Comparison of ENCODE assay signal across 20 cellular contexts in the genomic region with DNA sequence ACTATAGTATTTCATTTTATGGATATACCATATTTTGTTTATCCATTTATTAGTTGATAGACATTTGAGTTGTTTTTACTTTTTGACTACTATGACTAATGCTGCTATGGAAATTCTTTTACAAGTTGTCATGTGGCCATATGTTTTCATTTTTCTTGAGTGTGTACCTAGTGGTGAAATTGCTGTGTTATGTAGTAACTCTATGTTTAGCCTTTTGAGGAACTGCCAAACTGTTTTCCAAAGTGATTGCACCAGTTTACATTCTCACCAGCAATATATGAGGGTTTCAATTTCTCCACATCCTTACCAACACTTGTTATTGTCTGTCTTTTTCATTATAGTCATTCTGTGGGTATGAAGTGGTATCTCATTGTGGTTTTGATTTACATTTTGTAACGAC.
DNase-seq lines count a peak whose midpoint lies in the region; ATAC-seq and TF ChIP-seq lines count a peak whose summit lies in the region.
"Had no signal": no experiment of that assay in that cellular context is flagged by ENCODE, and none has a peak within 500 bp of the region (broad histone marks: within the 10 kb centered on the region; RNA-seq: fewer than 3 reads in every experiment).

No MANE protein-coding gene starts in this region.

- no peak overlapping the region for H3K4me3 ChIP-seq in RWPE2 (ENCODE audit: severe bottlenecking)
- H3K4me3 ChIP-seq in skeletal muscle cell (ENCODE audit: low read depth, low read length) = no peak overlapping the region
- no peak overlapping the region for H3K4me3 ChIP-seq in HAP-1
- H3K4me3 ChIP-seq: BLaER1, upper lobe of right lung had no signal

- H3K9me3 ChIP-seq in RWPE2 (ENCODE audit: severe bottlenecking) (no peaks in the 10 kb centered on the region), HAP-1 (no peaks in the 10 kb centered on the region)
- H3K9me3 ChIP-seq: BLaER1, upper lobe of right lung had no signal

- H3K27me3 ChIP-seq in RWPE2 (ENCODE audit: insufficient read depth, poor library complexity, severe bottlenecking) (no peaks in the 10 kb centered on the region), HAP-1 (ENCODE audit: low read depth) (0 out of 2 replicates have a peak, but pooled peaks cover 3% of the 10 kb centered on the region)
- H3K27me3 ChIP-seq: BLaER1, upper lobe of right lung had no signal

- ATAC-seq in RWPE2 (ENCODE audit: low read depth) (peak; percentile 64), esophagus mucosa (no peak)
- ATAC-seq: upper lobe of right lung had no signal

- H3K27ac ChIP-seq in RWPE2 (ENCODE audit: poor library complexity, severe bottlenecking) (peak overlapping the region; percentile 22), epithelial cell of prostate (peak overlapping the region; percentile 54)
- H3K27ac ChIP-seq: BLaER1, upper lobe of right lung had no signal

- H3K4me1 ChIP-seq in RWPE2 (ENCODE audit: insufficient read depth, poor library complexity, severe bottlenecking) (peaks cover 14% of the 10 kb centered on the region), HAP-1 (no peaks in the 10 kb centered on the region)
- H3K4me1 ChIP-seq: BLaER1, upper lobe of right lung had no signal

- no peak for TF ChIP-seq CTCF in RWPE2 (IDR thresholded peaks at IDR 0.05; ENCODE audit: poor library complexity, severe bottlenecking)

- DNase-seq in HCEC 1CT (peak; percentile 95), RWPE2 (ENCODE audit: low spot score) (no peak), epithelial cell of prostate (ENCODE audit: low read depth, low spot score) (peak; percentile 22), skeletal muscle cell (ENCODE audit: low read depth) (peak; percentile 65), DMS53 treated with DMSO at 0.1 percent for 48 hours (lab: John Stamatoyannopoulos, UW; ENCODE audit: unreplicated experiment) (no peak), NCI-H82 treated with DMSO at 0.1 percent for 48 hours (lab: John Stamatoyannopoulos, UW; ENCODE audit: unreplicated experiment) (no peak), HAP-1 (ENCODE audit: low spot score in 2 of 2) (no peak)
- DNase-seq: activated T-cell treated with anti-CD3 and anti-CD28 coated beads for 4 hours; anterior cingulate cortex; Calu3; H7; midbrain; NCI-H2081 treated with DMSO at 0.1 percent for 48 hours; NCI-H510A treated with DMSO at 0.1 percent for 48 hours; posterior cingulate gyrus; SIG-M5; stimulated activated CD4-positive, alpha-beta T cell treated with anti-CD3 and anti-CD28 coated beads, Interleukin-2, amount 100 ng/mL, for 24 hours; upper lobe of right lung had no signal

- H3K36me3 ChIP-seq in RWPE2 (ENCODE audit: low read depth) (no peaks in the 10 kb centered on the region), HAP-1 (replicated peaks) (no peaks in the 10 kb centered on the region)
- H3K36me3 ChIP-seq: BLaER1, upper lobe of right lung had no signal

- in situ Hi-C loops in HAP-1 (cut with MboI; ENCODE audit: low sequenced_read_pairs) = no loop called here

Comparison
In these comparisons a context has a peak if more than half of its experiments do, and no peak if none do; other contexts are left out.
1. DNase-seq: peak in HCEC 1CT (single experiment), epithelial cell of prostate (single experiment) and skeletal muscle cell (single experiment); none in RWPE2 (single experiment), DMS53 treated with DMSO at 0.1 percent for 48 hours (single experiment), NCI-H82 treated with DMSO at 0.1 percent for 48 hours (single experiment) and HAP-1 (0 of 2).